ENCODE assay signal across 12 cellular contexts in the genomic region with DNA sequence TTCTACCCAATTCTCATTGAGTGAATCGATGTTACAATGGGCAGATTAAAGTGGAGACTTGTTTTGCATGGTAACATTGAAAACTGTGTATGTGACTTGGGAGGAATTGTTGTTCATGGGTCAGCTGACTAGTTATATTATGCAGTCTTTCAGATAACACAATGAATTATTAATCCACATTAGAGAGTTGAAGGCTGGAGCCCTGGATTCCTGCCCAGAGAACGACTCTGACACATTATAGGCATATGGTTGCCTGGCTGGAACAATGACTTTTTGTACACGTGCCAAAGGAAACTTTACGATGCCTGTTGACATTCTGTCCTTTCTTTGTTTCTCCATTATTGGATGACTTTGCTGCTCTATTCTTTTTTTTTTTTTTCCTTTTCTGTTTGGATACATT. TPM values are rescaled to one million over a fixed set of nuclear protein-coding genes. Genes with fewer than 3 reads are reported as not detected.
DNase-seq lines count a peak whose midpoint lies in the region; ATAC-seq, FAIRE-seq and TF ChIP-seq lines count a peak whose summit lies in the region.
"Had no signal": no experiment of that assay in that cellular context is flagged by ENCODE, and none has a peak within 500 bp of the region (broad histone marks: within the 10 kb centered on the region; RNA-seq: fewer than 3 reads in every experiment).

No MANE protein-coding gene starts in this region.

- H3K9me2 ChIP-seq in SK-N-SH: no peaks in the 10 kb centered on the region

- DNase-seq in DMS53 (lab: John Stamatoyannopoulos, UW): peak; percentile 19
- DNase-seq in DMS53 treated with DMSO at 0.1 percent for 48 hours (lab: John Stamatoyannopoulos, UW; ENCODE audit: unreplicated experiment): no peak
- peak; percentile 41 for DNase-seq in SK-N-SH
- peak; percentile 95 for DNase-seq in globus pallidus (ENCODE audit: low spot score)
- DNase-seq in superior temporal gyrus (ENCODE audit: extremely low spot score): peak; percentile 98
- DNase-seq in GM12892 (ENCODE audit: insufficient read length): no peak
- DNase-seq in effector CD4-positive, alpha-beta T cell: no peak
- DNase-seq: left lung had no signal

- H3F3A ChIP-seq in SK-N-SH (replicated peaks; ENCODE audit: insufficient read depth): peaks cover 10% of the 10 kb centered on the region

- H3K4me2 ChIP-seq in SK-N-SH: peak overlapping the region; percentile 53; the same call in 1 of the 2 replicates

- no peaks in the 10 kb centered on the region for H3K79me2 ChIP-seq in SK-N-SH (ENCODE audit: insufficient read depth)

- no peak for TF ChIP-seq POLR2A in GM12892 (IDR thresholded peaks at IDR 0.05; ENCODE audit: low read depth, low read length)

- H3K36me3 ChIP-seq in SK-N-SH (replicated peaks in 1 of 2; ENCODE audit: control insufficient read depth in 1 of 2, insufficient read depth in 2 of 2, low read length in 1 of 2): no peaks in the 10 kb centered on the region
- H3K36me3 ChIP-seq: left lung had no signal

- H3K4me1 ChIP-seq in SK-N-SH (ENCODE audit: control insufficient read depth in 1 of 2, insufficient read depth in 2 of 2, low read depth in 1 of 2, low read length in 1 of 2): peaks cover 24 to 46% of the 10 kb centered on the region in 2 experiments
- H3K4me1 ChIP-seq: left lung had no signal

- no peak overlapping the region for H3K9ac ChIP-seq in SK-N-SH

- peak; percentile 29 for TF ChIP-seq RAD21 in SK-N-SH (IDR thresholded peaks at IDR 0.05; ENCODE audit: low read length)

- no peak for TF ChIP-seq CTCF in SK-N-SH (IDR thresholded peaks at IDR 0.05)

- no peak for ATAC-seq in HG02759 (IDR thresholded peaks at IDR 0.05; ENCODE audit: unreplicated experiment)
- ATAC-seq: K562, left lung had no signal

- peak; percentile 46 to 99; a peak in 3 of 4 replicates for TF ChIP-seq EP300 in SK-N-SH (IDR thresholded peaks at IDR 0.05; ENCODE audit: borderline replicate concordance in 1 of 2, low read depth in 1 of 2, low read length in 1 of 2)

- no peak overlapping the region for H2AFZ ChIP-seq in SK-N-SH (ENCODE audit: low read depth)

- no peaks in the 10 kb centered on the region for H4K20me1 ChIP-seq in SK-N-SH (ENCODE audit: insufficient read depth)

- CTCF ChIA-PET in SK-N-SH (lab: Yijun Ruan, JAX): interaction anchor here (1.0 to 4.1 kb wide), 5 partner anchors 11 to 118 kb away, joined by 4 to 27 read pairs (median 4); a partner anchor contains a TSS

- peak overlapping the region; percentile 47 to 98; a peak in 3 of 4 replicates for H3K27ac ChIP-seq in SK-N-SH (ENCODE audit: low read depth in 2 of 2, low read length in 1 of 2)
- H3K27ac ChIP-seq: epithelial cell of prostate, left lung had no signal

- FAIRE-seq in GM12892 (lab: Jason Lieb, UNC): no peak
- FAIRE-seq: A204.1, K562 had no signal

- H3K4me3 ChIP-seq in SK-N-SH (ENCODE audit: low read depth in 2 of 2, low read length in 1 of 2): peak overlapping the region in 1 of 2 experiments; percentile 0; a peak in 1 of 4 replicates
- H3K4me3 ChIP-seq: K562, left lung had no signal

- no peaks in the 10 kb centered on the region for H3K27me3 ChIP-seq in SK-N-SH (ENCODE audit: insufficient read depth)
- H3K27me3 ChIP-seq: left lung had no signal

- H3K9me3 ChIP-seq in SK-N-SH: no peaks in the 10 kb centered on the region
- H3K9me3 ChIP-seq: left lung had no signal

- 2% methylated on average over 4 of the region's 4 CpGs for WGBS in SK-N-SH (ENCODE audit: low lambda C conversion rate)

- POLR2A ChIA-PET in SK-N-SH (lab: Yijun Ruan, JAX): interaction anchor here (0.6 to 5.0 kb wide), 3 partner anchors 11 to 59 kb away, joined by 6 to 84 read pairs (median 26); a partner anchor contains a TSS

TF ChIP-seq in SK-N-SH, 30 proteins besides CTCF, POLR2A, EP300 and RAD21:
- TF ChIP-seq, protein P1, sequence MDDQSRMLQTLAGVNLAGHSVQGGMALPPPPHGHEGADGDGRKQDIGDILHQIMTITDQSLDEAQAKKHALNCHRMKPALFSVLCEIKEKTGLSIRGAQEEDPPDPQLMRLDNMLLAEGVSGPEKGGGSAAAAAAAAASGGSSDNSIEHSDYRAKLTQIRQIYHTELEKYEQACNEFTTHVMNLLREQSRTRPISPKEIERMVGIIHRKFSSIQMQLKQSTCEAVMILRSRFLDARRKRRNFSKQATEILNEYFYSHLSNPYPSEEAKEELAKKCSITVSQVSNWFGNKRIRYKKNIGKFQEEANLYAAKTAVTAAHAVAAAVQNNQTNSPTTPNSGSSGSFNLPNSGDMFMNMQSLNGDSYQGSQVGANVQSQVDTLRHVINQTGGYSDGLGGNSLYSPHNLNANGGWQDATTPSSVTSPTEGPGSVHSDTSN (IDR thresholded peaks at IDR 0.05): peak; percentile 67
- peak; percentile 51; the same call in 1 of the 2 replicates for TF ChIP-seq TEAD4 (IDR thresholded peaks at IDR 0.05; ENCODE audit: borderline replicate concordance, insufficient read depth)
- TF ChIP-seq POLR2AphosphoS5 (IDR thresholded peaks at IDR 0.05; ENCODE audit: low read depth, low read length): peak; percentile 44; the same call in 1 of the 2 replicates
- TF ChIP-seq CHD2 (IDR thresholded peaks at IDR 0.05; ENCODE audit: low read length, partially characterized antibody): peak; percentile 95
- TF ChIP-seq GATA2 (CRISPR knock-in tag; IDR thresholded peaks at IDR 0.05): peak; percentile 42
- no peak for TF ChIP-seq SMC3 (IDR thresholded peaks at IDR 0.05; ENCODE audit: low read depth, low read length)
- peak; percentile 80; the same call in 1 of the 2 replicates for TF ChIP-seq NFIC (IDR thresholded peaks at IDR 0.05; ENCODE audit: borderline replicate concordance)
- peak; percentile 76; the same call in 1 of the 2 replicates for TF ChIP-seq MXI1 (IDR thresholded peaks at IDR 0.05; ENCODE audit: low read depth, low read length)
- TF ChIP-seq FOXJ3 (CRISPR knock-in tag; IDR thresholded peaks at IDR 0.05): peak; percentile 87; the same call in 1 of the 2 replicates
- no peak for TF ChIP-seq FOXM1 (IDR thresholded peaks at IDR 0.05; ENCODE audit: low read depth)
- peak; percentile 98 for TF ChIP-seq RCOR1 (IDR thresholded peaks at IDR 0.05; ENCODE audit: low read length)
- TF ChIP-seq GABPA (IDR thresholded peaks at IDR 0.05; ENCODE audit: low read depth): no peak
- peak; percentile 75 for TF ChIP-seq TCF12 (IDR thresholded peaks at IDR 0.05)
- TF ChIP-seq, protein P2, sequence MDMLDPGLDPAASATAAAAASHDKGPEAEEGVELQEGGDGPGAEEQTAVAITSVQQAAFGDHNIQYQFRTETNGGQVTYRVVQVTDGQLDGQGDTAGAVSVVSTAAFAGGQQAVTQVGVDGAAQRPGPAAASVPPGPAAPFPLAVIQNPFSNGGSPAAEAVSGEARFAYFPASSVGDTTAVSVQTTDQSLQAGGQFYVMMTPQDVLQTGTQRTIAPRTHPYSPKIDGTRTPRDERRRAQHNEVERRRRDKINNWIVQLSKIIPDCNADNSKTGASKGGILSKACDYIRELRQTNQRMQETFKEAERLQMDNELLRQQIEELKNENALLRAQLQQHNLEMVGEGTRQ (IDR thresholded peaks at IDR 0.05; ENCODE audit: borderline replicate concordance, low read depth, low read length): peak; percentile 25; the same call in 1 of the 2 replicates
- TF ChIP-seq, protein P3, sequence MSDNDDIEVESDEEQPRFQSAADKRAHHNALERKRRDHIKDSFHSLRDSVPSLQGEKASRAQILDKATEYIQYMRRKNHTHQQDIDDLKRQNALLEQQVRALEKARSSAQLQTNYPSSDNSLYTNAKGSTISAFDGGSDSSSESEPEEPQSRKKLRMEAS (IDR thresholded peaks at IDR 0.05; ENCODE audit: low read depth): no peak
- TF ChIP-seq MEF2A (IDR thresholded peaks at IDR 0.05; ENCODE audit: borderline replicate concordance, low read depth): no peak
- TF ChIP-seq, protein P4, sequence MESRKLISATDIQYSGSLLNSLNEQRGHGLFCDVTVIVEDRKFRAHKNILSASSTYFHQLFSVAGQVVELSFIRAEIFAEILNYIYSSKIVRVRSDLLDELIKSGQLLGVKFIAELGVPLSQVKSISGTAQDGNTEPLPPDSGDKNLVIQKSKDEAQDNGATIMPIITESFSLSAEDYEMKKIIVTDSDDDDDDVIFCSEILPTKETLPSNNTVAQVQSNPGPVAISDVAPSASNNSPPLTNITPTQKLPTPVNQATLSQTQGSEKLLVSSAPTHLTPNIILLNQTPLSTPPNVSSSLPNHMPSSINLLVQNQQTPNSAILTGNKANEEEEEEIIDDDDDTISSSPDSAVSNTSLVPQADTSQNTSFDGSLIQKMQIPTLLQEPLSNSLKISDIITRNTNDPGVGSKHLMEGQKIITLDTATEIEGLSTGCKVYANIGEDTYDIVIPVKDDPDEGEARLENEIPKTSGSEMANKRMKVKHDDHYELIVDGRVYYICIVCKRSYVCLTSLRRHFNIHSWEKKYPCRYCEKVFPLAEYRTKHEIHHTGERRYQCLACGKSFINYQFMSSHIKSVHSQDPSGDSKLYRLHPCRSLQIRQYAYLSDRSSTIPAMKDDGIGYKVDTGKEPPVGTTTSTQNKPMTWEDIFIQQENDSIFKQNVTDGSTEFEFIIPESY (IDR thresholded peaks at IDR 0.05; ENCODE audit: borderline replicate concordance, low read depth): no peak
- TF ChIP-seq, protein P5, sequence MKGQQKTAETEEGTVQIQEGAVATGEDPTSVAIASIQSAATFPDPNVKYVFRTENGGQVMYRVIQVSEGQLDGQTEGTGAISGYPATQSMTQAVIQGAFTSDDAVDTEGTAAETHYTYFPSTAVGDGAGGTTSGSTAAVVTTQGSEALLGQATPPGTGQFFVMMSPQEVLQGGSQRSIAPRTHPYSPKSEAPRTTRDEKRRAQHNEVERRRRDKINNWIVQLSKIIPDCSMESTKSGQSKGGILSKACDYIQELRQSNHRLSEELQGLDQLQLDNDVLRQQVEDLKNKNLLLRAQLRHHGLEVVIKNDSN (IDR thresholded peaks at IDR 0.05; ENCODE audit: borderline replicate concordance, low read depth): 0 out of 2 replicates have a peak, but pooled peaks have one; percentile 41

RNA-seq across cellular contexts. Expression of a gene that starts 52.3 kb away (rescaled TPM):
- 0.35 and 0.88 TPM in 2 replicates for polyA plus RNA-seq in SK-N-SH (2012; rRNA removed)
- polyA plus RNA-seq in SK-N-SH (2012; cell fraction: cytosol; rRNA removed): 0.93 and 1.5 TPM in 2 replicates
- 0.17 and 0.32 TPM in 2 replicates for polyA plus RNA-seq in SK-N-SH (2012; cell fraction: nucleus; rRNA removed)
- polyA plus RNA-seq in GM12892 (2012; ENCODE audit: missing spikeins): not detected
- polyA plus RNA-seq: K562 had no signal

Comparison
In these comparisons a context has a peak if more than half of its experiments do, and no peak if none do; other contexts are left out.
1. DNase-seq: peak in DMS53 (single experiment), SK-N-SH (single experiment), globus pallidus (single experiment) and superior temporal gyrus (single experiment); none in DMS53 treated with DMSO at 0.1 percent for 48 hours (single experiment), GM12892 (single experiment) and effector CD4-positive, alpha-beta T cell (single experiment).